ENCODE assay signal across 27 cellular contexts in genomic region chr7:76330673-76331072, GRCh38. TPM values are rescaled to one million over a fixed set of nuclear protein-coding genes. Genes with fewer than 3 reads are reported as not detected.
DNase-seq lines count a peak whose midpoint lies in the region; ATAC-seq and TF ChIP-seq lines count a peak whose summit lies in the region.
"Had no signal": no experiment of that assay in that cellular context is flagged by ENCODE, and none has a peak within 500 bp of the region (broad histone marks: within the 10 kb centered on the region; RNA-seq: fewer than 3 reads in every experiment).

No MANE protein-coding gene starts in this region.

- in situ Hi-C loops in KBM-7 (cut with MboI; ENCODE audit: low pct_unique_long_range_greater_than_20kb, low sequenced_read_pairs), result no loop called here

- no peaks in the 10 kb centered on the region for H3K9me3 ChIP-seq in Loucy (ENCODE audit: insufficient read depth, low read depth, low read length)
- H3K9me3 ChIP-seq: esophagus muscularis mucosa, MG63, SJCRH30, spleen, upper lobe of left lung had no signal

- no peaks in the 10 kb centered on the region for H3K9me3 Mint-ChIP-seq in chondrocyte (ENCODE audit: low read depth)
- H3K9me3 Mint-ChIP-seq in natural killer cell treated with Interleukin-12 subunit alpha and Interleukin-12 subunit beta and Interleukin-15 and Interleukin-18, amount 100 ng/mL, for 72 hours, result no peaks in the 10 kb centered on the region
- H3K9me3 Mint-ChIP-seq: activated naive CD4-positive, alpha-beta T cell treated with anti-CD3 and anti-CD28 coated beads, Interleukin-2, amount 10 ng/mL, durations not matched to agents 7 days and 5 days; CD8-positive, alpha-beta memory T cell; nephron had no signal

- H3K4me1 Mint-ChIP-seq in chondrocyte (ENCODE audit: low read depth), result peaks cover 53% of the 10 kb centered on the region
- H3K4me1 Mint-ChIP-seq in natural killer cell treated with Interleukin-12 subunit alpha and Interleukin-12 subunit beta and Interleukin-15 and Interleukin-18, amount 100 ng/mL, for 72 hours (ENCODE audit: low read depth in 2 of 2), result peaks cover 31 to 32% of the 10 kb centered on the region in 2 donors

- no peak overlapping the region for H3K9ac ChIP-seq in Loucy (ENCODE audit: low read depth, low read length, poor library complexity, severe bottlenecking)

- H3K4me1 ChIP-seq in Loucy (ENCODE audit: insufficient read depth, low read length, poor library complexity, severe bottlenecking), result peaks cover 27% of the 10 kb centered on the region
- H3K4me1 ChIP-seq: SJCRH30 had no signal

- peaks cover 95% of the 10 kb centered on the region for H4K20me1 ChIP-seq in Loucy (ENCODE audit: insufficient read depth, low read length, poor library complexity, severe bottlenecking)

- H3F3A ChIP-seq in Loucy (ENCODE audit: low read depth), result peaks cover 17% of the 10 kb centered on the region

- peaks cover 57% of the 10 kb centered on the region; the same call in 1 of the 2 replicates for H3K36me3 ChIP-seq in Loucy (ENCODE audit: insufficient read depth, low read length)

- H3K4me3 Mint-ChIP-seq in chondrocyte (ENCODE audit: unreplicated experiment), result no peak overlapping the region
- no peak overlapping the region for H3K4me3 Mint-ChIP-seq in natural killer cell treated with Interleukin-12 subunit alpha and Interleukin-12 subunit beta and Interleukin-15 and Interleukin-18, amount 100 ng/mL, for 72 hours
- H3K4me3 Mint-ChIP-seq: activated CD8-positive, alpha-beta T cell treated with anti-CD3 and anti-CD28 coated beads, Interleukin-2, amount 10 ng/mL, durations not matched to agents 7 days and 5 days; activated naive CD4-positive, alpha-beta T cell treated with anti-CD3 and anti-CD28 coated beads, Interleukin-2, amount 10 ng/mL, durations not matched to agents 7 days and 5 days; CD8-positive, alpha-beta memory T cell; nephron had no signal

- peaks cover 90% of the 10 kb centered on the region for H3K79me2 ChIP-seq in Loucy (ENCODE audit: insufficient read depth, low read length)

- intact Hi-C loops in posterior vena cava (cut with DNase I), result no loop called here

- peaks cover 32% of the 10 kb centered on the region for H3K36me3 Mint-ChIP-seq in chondrocyte (ENCODE audit: low read depth)
- H3K36me3 Mint-ChIP-seq in natural killer cell treated with Interleukin-12 subunit alpha and Interleukin-12 subunit beta and Interleukin-15 and Interleukin-18, amount 100 ng/mL, for 72 hours, result peaks cover 26% of the 10 kb centered on the region

- H3K4me2 ChIP-seq in Loucy (ENCODE audit: low read depth, low read length, poor library complexity, severe bottlenecking), result no peak overlapping the region
- H3K4me2 ChIP-seq: PC-9 had no signal

- H3K27me3 ChIP-seq in Loucy (ENCODE audit: insufficient read depth, low read length, poor library complexity, severe bottlenecking), result no peaks in the 10 kb centered on the region
- H3K27me3 ChIP-seq: esophagus muscularis mucosa, MG63, SJCRH30, spleen, upper lobe of left lung had no signal

- no peaks in the 10 kb centered on the region for H3K9me2 ChIP-seq in Loucy (replicated peaks; ENCODE audit: low read depth, low read length)

- DNase-seq in chondrocyte (ENCODE audit: low spot score), result no peak
- DNase-seq in posterior vena cava (ENCODE audit: low spot score), result peak; percentile 14
- no peak for DNase-seq in natural killer cell treated with Interleukin-12 subunit alpha and Interleukin-12 subunit beta and Interleukin-15 and Interleukin-18, amount 100 ng/mL, for 72 hours (ENCODE audit: low spot score)
- DNase-seq in HK-2 (ENCODE audit: unreplicated experiment), result no peak
- no peak for DNase-seq in KBM-7
- DNase-seq in central memory CD4-positive, alpha-beta T cell, result no peak
- DNase-seq: activated CD8-positive, alpha-beta T cell treated with anti-CD3 and anti-CD28 coated beads, Interleukin-2, amount 10 ng/mL, durations not matched to agents 7 days and 5 days; activated naive CD4-positive, alpha-beta T cell treated with anti-CD3 and anti-CD28 coated beads, Interleukin-2, amount 10 ng/mL, durations not matched to agents 7 days and 5 days; activated T-cell treated with anti-CD3 and anti-CD28 coated beads, Interleukin-2, amount 50 U/mL, for 1 hour; CD8-positive, alpha-beta memory T cell; cerebellar nuclear complex; effector CD8-positive, alpha-beta T cell; HCEC 1CT; MG63; midbrain; NCI-H748 treated with DMSO at 0.1 percent for 48 hours; PC-9; SJCRH30; spleen; stimulated activated CD4-positive, alpha-beta T cell treated with anti-CD3 and anti-CD28 coated beads, Interleukin-4, amount 100 ng/mL, for 4 hours; upper lobe of left lung had no signal

- H3K27me3 Mint-ChIP-seq in chondrocyte (ENCODE audit: low read depth), result no peaks in the 10 kb centered on the region
- H3K27me3 Mint-ChIP-seq in natural killer cell treated with Interleukin-12 subunit alpha and Interleukin-12 subunit beta and Interleukin-15 and Interleukin-18, amount 100 ng/mL, for 72 hours, result no peaks in the 10 kb centered on the region
- H3K27me3 Mint-ChIP-seq: activated naive CD4-positive, alpha-beta T cell treated with anti-CD3 and anti-CD28 coated beads, Interleukin-2, amount 10 ng/mL, durations not matched to agents 7 days and 5 days; CD8-positive, alpha-beta memory T cell; progenitor cell of endocrine pancreas had no signal

- H2AFZ ChIP-seq in Loucy (ENCODE audit: low read length), result no peak overlapping the region
- H2AFZ ChIP-seq: PC-9 had no signal

- ATAC-seq in natural killer cell treated with Interleukin-12 subunit alpha and Interleukin-12 subunit beta and Interleukin-15 and Interleukin-18, amount 100 ng/mL, for 72 hours, result no peak
- ATAC-seq: activated CD4-positive, CD25-positive, alpha-beta regulatory T cell treated with anti-CD3 and anti-CD28 coated beads, Interleukin-2, amount 50 U/mL, for 24 hours; activated CD8-positive, alpha-beta T cell treated with anti-CD3 and anti-CD28 coated beads, Interleukin-2, amount 10 ng/mL, durations not matched to agents 7 days and 5 days had no signal

- no peak overlapping the region for H3K4me3 ChIP-seq in Loucy (ENCODE audit: low read length, poor library complexity, severe bottlenecking)
- H3K4me3 ChIP-seq: esophagus muscularis mucosa, MG63, PC-9, SJCRH30, spleen, upper lobe of left lung had no signal

- TF ChIP-seq CTCF in GM12873 (IDR thresholded peaks at IDR 0.05; ENCODE audit: insufficient read depth, low read depth, low read length, missing control alignments) (peak; percentile 13), Loucy (conservative IDR thresholded peaks at IDR 0.05; ENCODE audit: low read length) (peak; percentile 48), chondrocyte (IDR thresholded peaks at IDR 0.05) (no peak)

- H3K27ac Mint-ChIP-seq in chondrocyte (ENCODE audit: unreplicated experiment), result peak overlapping the region; percentile 0
- H3K27ac Mint-ChIP-seq in natural killer cell treated with Interleukin-12 subunit alpha and Interleukin-12 subunit beta and Interleukin-15 and Interleukin-18, amount 100 ng/mL, for 72 hours, result no peak overlapping the region
- H3K27ac Mint-ChIP-seq: activated CD8-positive, alpha-beta T cell treated with anti-CD3 and anti-CD28 coated beads, Interleukin-2, amount 10 ng/mL, durations not matched to agents 7 days and 5 days had no signal

RNA-seq across cellular contexts. Expression of gene YWHAG, which starts 28.1 kb away (rescaled TPM):
- 195 to 208 TPM (median 205 TPM) in 3 replicates for total RNA-seq in chondrocyte
- 100 to 1,000 TPM; 114 to 134 TPM for total RNA-seq in posterior vena cava
- total RNA-seq in natural killer cell treated with Interleukin-12 subunit alpha and Interleukin-12 subunit beta and Interleukin-15 and Interleukin-18, amount 100 ng/mL, for 72 hours, result 100 to 1,000 TPM; 115 to 154 TPM

RNA-seq across cellular contexts. Expression of gene HSPB1, which starts 28.2 kb away (rescaled TPM):
- total RNA-seq in chondrocyte, result 1,313 to 1,335 TPM (median 1,322 TPM) in 3 replicates
- total RNA-seq in posterior vena cava, result 1,000 to 10,000 TPM; 2,473 to 2,747 TPM
- total RNA-seq in natural killer cell treated with Interleukin-12 subunit alpha and Interleukin-12 subunit beta and Interleukin-15 and Interleukin-18, amount 100 ng/mL, for 72 hours, result 10 to 100 TPM; 13.3 to 30.3 TPM

Comparison
In these comparisons a context has a peak if more than half of its experiments do, and no peak if none do; other contexts are left out.
1. RNA of gene HSPB1, which starts 28.2 kb away (total RNA-seq): 2,473 to 2,747 TPM in posterior vena cava and 1,313 to 1,335 TPM in chondrocyte; 13.3 to 30.3 TPM in natural killer cell treated with Interleukin-12 subunit alpha and Interleukin-12 subunit beta and Interleukin-15 and Interleukin-18, amount 100 ng/mL, for 72 hours; every median in the first group is over 10 times any median in the second.